Comparison of ENCODE assay signal across 8 cellular contexts in the genomic region with DNA sequence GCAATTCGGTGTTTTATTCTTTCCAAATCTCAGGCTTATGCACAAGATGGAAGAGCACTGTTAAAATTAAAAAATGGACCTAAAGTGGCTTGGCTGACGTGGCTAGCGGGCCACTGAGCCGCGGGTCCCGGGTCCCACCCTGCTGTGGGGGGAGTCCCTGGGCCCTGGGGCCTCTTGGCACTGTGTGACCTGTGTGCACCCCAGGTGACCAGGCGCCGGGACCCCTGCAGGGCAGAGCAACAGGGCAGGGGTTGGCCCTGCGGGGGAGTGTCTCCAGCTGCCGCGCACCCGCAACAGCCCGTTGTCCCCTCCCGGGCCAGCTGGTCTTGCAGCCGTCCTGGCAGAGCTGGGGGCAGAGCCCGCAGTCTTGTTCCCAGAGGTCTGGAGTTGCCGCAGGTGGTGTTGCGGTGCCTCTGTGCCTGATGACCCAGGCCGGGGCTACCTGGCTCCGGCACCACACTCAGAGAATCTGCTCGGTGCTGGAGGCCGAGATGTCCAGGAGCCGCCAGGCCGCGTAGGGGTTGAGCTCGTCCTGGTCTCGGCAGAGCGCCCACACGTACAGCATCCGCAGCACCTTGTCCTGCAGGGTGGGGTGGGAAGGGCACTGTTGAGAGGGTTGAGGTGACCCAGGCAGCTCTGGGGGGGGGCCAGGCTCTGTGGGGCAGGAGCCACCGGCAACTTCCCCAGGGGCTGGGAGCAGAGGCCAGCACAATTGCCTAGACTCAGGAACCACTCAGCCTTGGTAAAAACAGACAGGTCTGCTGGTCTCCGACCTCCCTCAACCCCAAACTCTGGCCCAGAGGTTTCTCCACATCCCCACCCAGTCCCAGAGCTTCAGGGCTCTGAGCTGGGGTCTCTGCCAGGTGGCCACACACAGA. TPM values are rescaled to one million over a fixed set of nuclear protein-coding genes. Genes with fewer than 3 reads are reported as not detected.
DNase-seq lines count a peak whose midpoint lies in the region; ATAC-seq and TF ChIP-seq lines count a peak whose summit lies in the region.

No MANE protein-coding gene starts in this region.

- no peak overlapping the region for H3K9ac ChIP-seq in mammary epithelial cell (ENCODE audit: insufficient read depth, low read length)

- ATAC-seq in activated naive CD8-positive, alpha-beta T cell treated with anti-CD3 and anti-CD28 coated beads, Interleukin-2, amount 50 U/mL, for 24 hours: no peak
- ATAC-seq in lower lobe of right lung (peak in 1 of 2 donors; percentile 6), HG02763 (IDR thresholded peaks at IDR 0.05; ENCODE audit: unreplicated experiment) (no peak)

- H3K9me3 Mint-ChIP-seq in MCF 10A (ENCODE audit: unreplicated experiment) (no peaks in the 10 kb centered on the region), type B pancreatic cell (no peaks in the 10 kb centered on the region)
- H3K9me3 Mint-ChIP-seq in activated naive CD8-positive, alpha-beta T cell treated with anti-CD3 and anti-CD28 coated beads, Interleukin-2, amount 50 U/mL, for 24 hours: no peaks in the 10 kb centered on the region

- H3K4me1 ChIP-seq in mammary epithelial cell (ENCODE audit: insufficient read depth, low read length) (peaks cover 52% of the 10 kb centered on the region), lower lobe of right lung (peaks cover 29% of the 10 kb centered on the region)

- H3K27me3 ChIP-seq in mammary epithelial cell (ENCODE audit: insufficient read depth, low read length): no peaks in the 10 kb centered on the region
- H3K27me3 ChIP-seq in lower lobe of right lung (ENCODE audit: low read depth): no peaks in the 10 kb centered on the region

- H3K9me3 ChIP-seq in mammary epithelial cell (replicated peaks; ENCODE audit: insufficient read depth, low read length): no peaks in the 10 kb centered on the region
- no peaks in the 10 kb centered on the region for H3K9me3 ChIP-seq in lower lobe of right lung

- H3K36me3 ChIP-seq in mammary epithelial cell (ENCODE audit: insufficient read depth, low read length) (peaks cover 7% of the 10 kb centered on the region), lower lobe of right lung (peaks cover 29% of the 10 kb centered on the region)

- H3K27ac ChIP-seq in mammary epithelial cell (ENCODE audit: insufficient read depth, low read depth, low read length): no peak overlapping the region
- H3K27ac ChIP-seq in lower lobe of right lung: no peak overlapping the region

- H3K27me3 Mint-ChIP-seq in MCF 10A (ENCODE audit: insufficient read depth, unreplicated experiment) (no peaks in the 10 kb centered on the region), type B pancreatic cell (no peaks in the 10 kb centered on the region)
- peaks cover 2% of the 10 kb centered on the region for H3K27me3 Mint-ChIP-seq in activated naive CD8-positive, alpha-beta T cell treated with anti-CD3 and anti-CD28 coated beads, Interleukin-2, amount 50 U/mL, for 24 hours

- dilution Hi-C loops in mammary epithelial cell (cut with HindIII; ENCODE audit: low sequenced_read_pairs): no loop called here

- in situ Hi-C loops in mammary epithelial cell (cut with MboI; ENCODE audit: low sequenced_read_pairs in 2 of 2): no loop called here

- intact Hi-C loops in MCF 10A (cut with micrococcal nuclease) (no loop called here), mammary epithelial cell (cut with micrococcal nuclease) (no loop called here), lower lobe of right lung (cut with DNase I) (no loop called here)

- TSS peak; percentile 53 for BruUV-seq in MCF 10A (replicated peaks; lab: Mats Ljungman, UMichigan)
- BruUV-seq in mammary epithelial cell (replicated peaks; lab: Mats Ljungman, UMichigan): no TSS peak

- TF ChIP-seq CTCF in MCF 10A (IDR thresholded peaks at IDR 0.05; ENCODE audit: unreplicated experiment) (no peak), mammary epithelial cell (conservative IDR thresholded peaks at IDR 0.05 in 1 of 2, IDR thresholded peaks at IDR 0.05 in 1 of 2; ENCODE audit: extremely low read depth in 1 of 2, insufficient read depth in 1 of 2, low read depth in 1 of 2, low read length in 2 of 2) (no peak), lower lobe of right lung (IDR thresholded peaks at IDR 0.05) (no peak), type B pancreatic cell (conservative IDR thresholded peaks at IDR 0.05) (peak; percentile 10)

- H3K36me3 Mint-ChIP-seq in MCF 10A (ENCODE audit: insufficient read depth, unreplicated experiment): peaks cover 63% of the 10 kb centered on the region
- H3K36me3 Mint-ChIP-seq in activated naive CD8-positive, alpha-beta T cell treated with anti-CD3 and anti-CD28 coated beads, Interleukin-2, amount 50 U/mL, for 24 hours (ENCODE audit: low read depth): peaks cover 12% of the 10 kb centered on the region
- peaks cover 4% of the 10 kb centered on the region for H3K36me3 Mint-ChIP-seq in type B pancreatic cell

- POLR2A ChIA-PET in MCF 10A (lab: Yijun Ruan, JAX): interaction anchor here (1.1 to 5.2 kb wide), 2 partner anchors 16 to 57 kb away, joined by 3 to 56 read pairs; a partner anchor contains a TSS

- H3K4me1 Mint-ChIP-seq in MCF 10A (ENCODE audit: insufficient read depth, unreplicated experiment) (peaks cover 17% of the 10 kb centered on the region), type B pancreatic cell (ENCODE audit: unreplicated experiment) (peaks cover 16% of the 10 kb centered on the region)
- H3K4me1 Mint-ChIP-seq in activated naive CD8-positive, alpha-beta T cell treated with anti-CD3 and anti-CD28 coated beads, Interleukin-2, amount 50 U/mL, for 24 hours: peaks cover 34% of the 10 kb centered on the region

- CTCF ChIA-PET in MCF 10A (lab: Yijun Ruan, JAX) (interaction anchor here (0.5 to 1.7 kb wide), 5 partner anchors 27 to 246 kb away, joined by 3 to 4 read pairs (median 3); a partner anchor contains a TSS), mammary epithelial cell (lab: Charles Lee; ENCODE audit: low non-redundant PET) (no interaction called here)

- H3K4me3 Mint-ChIP-seq in MCF 10A (ENCODE audit: unreplicated experiment): peak overlapping the region; percentile 52
- peak overlapping the region; percentile 45 for H3K4me3 Mint-ChIP-seq in activated naive CD8-positive, alpha-beta T cell treated with anti-CD3 and anti-CD28 coated beads, Interleukin-2, amount 50 U/mL, for 24 hours
- peak overlapping the region; percentile 87 for H3K4me3 Mint-ChIP-seq in type B pancreatic cell

- H3K27ac Mint-ChIP-seq in MCF 10A (ENCODE audit: low read depth, unreplicated experiment): no peak overlapping the region
- peak overlapping the region; percentile 46 for H3K27ac Mint-ChIP-seq in activated naive CD8-positive, alpha-beta T cell treated with anti-CD3 and anti-CD28 coated beads, Interleukin-2, amount 50 U/mL, for 24 hours
- H3K27ac Mint-ChIP-seq in type B pancreatic cell: peak overlapping the region; percentile 84

- H4K20me1 ChIP-seq in mammary epithelial cell (ENCODE audit: insufficient read depth, low read length): no peaks in the 10 kb centered on the region

- H3K4me3 ChIP-seq in mammary epithelial cell (replicated peaks in 1 of 3; ENCODE audit: insufficient read depth in 1 of 3, low read depth in 2 of 3, low read length in 3 of 3): no peak overlapping the region
- peak overlapping the region; percentile 50 for H3K4me3 ChIP-seq in lower lobe of right lung

- no peak overlapping the region for H2AFZ ChIP-seq in mammary epithelial cell (ENCODE audit: low read depth, low read length)

- DNase-seq in MCF 10A (ENCODE audit: unreplicated experiment) (no peak), mammary epithelial cell (no peak), lower lobe of right lung (peak; percentile 50), type B pancreatic cell (ENCODE audit: extremely low spot score, unreplicated experiment) (peak; percentile 70), kidney tubule cell (ENCODE audit: low spot score) (no peak), EL (no peak)
- no peak for DNase-seq in activated naive CD8-positive, alpha-beta T cell treated with anti-CD3 and anti-CD28 coated beads, Interleukin-2, amount 50 U/mL, for 24 hours

- WGBS in mammary epithelial cell (ENCODE audit: low coverage, missing lambda C conversion rate): 81% methylated on average over 23 of the region's 32 CpGs

- no peaks in the 10 kb centered on the region for H3K79me2 ChIP-seq in mammary epithelial cell (ENCODE audit: insufficient read depth, low read length)

- H3K4me2 ChIP-seq in mammary epithelial cell (ENCODE audit: insufficient read depth, low read depth, low read length): no peak overlapping the region

RNA-seq across cellular contexts. Expression of a gene that starts 1.0 kb away (rescaled TPM):
- 4.0 and 5.2 TPM in 2 replicates for total RNA-seq in MCF 10A (2022)
- total RNA-seq in mammary epithelial cell: 10 to 100 TPM in 1 of 2 donors, 1 to 10 TPM in 1; 3.3 to 13.3 TPM
- polyA plus RNA-seq in mammary epithelial cell: 2.1 TPM
- polyA minus RNA-seq in mammary epithelial cell: 0.36 TPM
- total RNA-seq in lower lobe of right lung: 5.8 TPM
- total RNA-seq in type B pancreatic cell (ENCODE audit: low replicate concordance): 50.0 and 57.8 TPM in 2 replicates

RNA-seq across cellular contexts. Expression of a gene that starts 6.8 kb away (rescaled TPM):
- 24.1 and 27.1 TPM in 2 replicates for total RNA-seq in MCF 10A (2022)
- 10 to 100 TPM; 11.2 to 27.2 TPM for total RNA-seq in mammary epithelial cell
- polyA plus RNA-seq in mammary epithelial cell: 11.5 TPM
- polyA minus RNA-seq in mammary epithelial cell: 1.6 TPM
- 17.6 TPM for total RNA-seq in lower lobe of right lung
- 13.7 and 15.0 TPM in 2 replicates for total RNA-seq in type B pancreatic cell (ENCODE audit: low replicate concordance)

RNA-seq across cellular contexts. Expression of a gene that starts 12.3 kb away (rescaled TPM):
- total RNA-seq in MCF 10A (2022): 3.3 and 4.5 TPM in 2 replicates
- total RNA-seq in mammary epithelial cell: 1 to 10 TPM; 1.2 to 1.4 TPM
- polyA plus RNA-seq in mammary epithelial cell: 0.23 TPM
- polyA minus RNA-seq in mammary epithelial cell: not detected
- 2.1 TPM for total RNA-seq in lower lobe of right lung
- 1.1 and 2.4 TPM in 2 replicates for total RNA-seq in type B pancreatic cell (ENCODE audit: low replicate concordance)

RNA-seq across cellular contexts. Expression of a gene that starts 16.5 kb away (rescaled TPM):
- 91.3 and 142 TPM in 2 replicates for total RNA-seq in MCF 10A (2022)
- total RNA-seq in mammary epithelial cell: 10 to 100 TPM; 52.7 to 94.3 TPM
- polyA plus RNA-seq in mammary epithelial cell: 38.1 TPM
- 51.2 TPM for polyA minus RNA-seq in mammary epithelial cell
- 45.2 TPM for total RNA-seq in lower lobe of right lung
- 73.7 and 80.4 TPM in 2 replicates for total RNA-seq in type B pancreatic cell (ENCODE audit: low replicate concordance)

RNA-seq across cellular contexts. Expression of a gene that starts 23.3 kb away (rescaled TPM):
- 30.5 and 36.3 TPM in 2 replicates for total RNA-seq in MCF 10A (2022)
- 10 to 100 TPM; 11.3 to 33.3 TPM for total RNA-seq in mammary epithelial cell
- polyA plus RNA-seq in mammary epithelial cell: 10.7 TPM
- 4.9 TPM for polyA minus RNA-seq in mammary epithelial cell
- total RNA-seq in lower lobe of right lung: 38.6 TPM
- 38.2 and 42.2 TPM in 2 replicates for total RNA-seq in type B pancreatic cell (ENCODE audit: low replicate concordance)

Comparison
In these comparisons a context has a peak if more than half of its experiments do, and no peak if none do; other contexts are left out.
1. DNase-seq: peak in lower lobe of right lung (single experiment) and type B pancreatic cell (single experiment); none in MCF 10A (single experiment), mammary epithelial cell (single experiment), activated naive CD8-positive, alpha-beta T cell treated with anti-CD3 and anti-CD28 coated beads, Interleukin-2, amount 50 U/mL, for 24 hours (single experiment), kidney tubule cell (single experiment) and EL (single experiment).
2. Peak in every context shown above with its lines, with median percentiles within 50 percentile points of each other: H3K4me3 Mint-ChIP-seq.